Comparison of ENCODE assay signal across 1 cellular context in genomic region chr19:20045742-20046141, GRCh38. TPM values are rescaled to one million over a fixed set of nuclear protein-coding genes. Genes with fewer than 3 reads are reported as not detected.
"Had no signal": no experiment of that assay in that cellular context is flagged by ENCODE, and none has a peak within 500 bp of the region (broad histone marks: within the 10 kb centered on the region; RNA-seq: fewer than 3 reads in every experiment).

No MANE protein-coding gene starts in this region.

RNA-seq across cellular contexts. Expression of gene ZNF682, which starts 6.4 kb away (rescaled TPM):
- total RNA-seq: HT1080 had no signal

RNA-seq across cellular contexts. Expression of gene ZNF90, which starts 32.1 kb away (rescaled TPM):
- total RNA-seq: HT1080 had no signal
